1 cellular context compared by ENCODE assay signal in genomic region chrX:131840799-131841495, GRCh38.
TF ChIP-seq lines count a peak whose summit lies in the region.

No MANE protein-coding gene starts in this region.

TF ChIP-seq in HCT116, 20 proteins besides CTCF, POLR2A, EP300 and RAD21:
- no peak for TF ChIP-seq POLR2AphosphoS5 (IDR thresholded peaks at IDR 0.05; ENCODE audit: low read depth, low read length)
- TF ChIP-seq SP1 (IDR thresholded peaks at IDR 0.05; ENCODE audit: low read depth), result no peak
